In the genomic region with DNA sequence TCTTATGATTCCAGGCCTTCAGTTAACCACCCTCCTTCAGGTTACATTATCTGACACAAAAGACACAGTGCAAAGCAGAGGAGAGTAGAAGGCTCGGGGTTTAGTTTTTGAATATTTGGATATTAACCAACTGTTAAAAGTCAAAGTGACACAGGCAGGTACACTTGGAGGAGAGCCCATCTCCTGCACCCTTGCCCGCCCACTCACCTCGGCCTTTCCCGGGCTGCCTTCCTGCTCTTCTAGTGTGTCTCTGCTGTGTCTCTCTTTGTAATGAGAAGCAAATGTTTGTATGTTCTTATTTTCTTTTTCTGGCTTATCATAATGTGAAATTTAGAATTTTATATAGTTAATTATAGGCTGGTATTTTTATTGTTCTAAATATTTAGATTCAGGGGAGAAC, we compare ENCODE assay signal across 21 cellular contexts. TPM values are rescaled to one million over a fixed set of nuclear protein-coding genes. Genes with fewer than 3 reads are reported as not detected.
DNase-seq lines count a peak whose midpoint lies in the region; ATAC-seq and TF ChIP-seq lines count a peak whose summit lies in the region.
"Had no signal": no experiment of that assay in that cellular context is flagged by ENCODE, and none has a peak within 500 bp of the region (broad histone marks: within the 10 kb centered on the region; RNA-seq: fewer than 3 reads in every experiment).

No MANE protein-coding gene starts in this region.

- H3K27ac Mint-ChIP-seq in MCF 10A (ENCODE audit: low read depth, unreplicated experiment) (peak overlapping the region; percentile 61), mesothelial cell of epicardium (peak overlapping the region; percentile 9), type B pancreatic cell (peak overlapping the region; percentile 43)
- H3K27ac Mint-ChIP-seq in central memory CD8-positive, alpha-beta T cell (ENCODE audit: low read depth): peak overlapping the region; percentile 47
- H3K27ac Mint-ChIP-seq in activated CD4-positive, alpha-beta memory T cell treated with anti-CD3 and anti-CD28 coated beads for 36 hours: no peak overlapping the region

- H3K4me1 Mint-ChIP-seq in MCF 10A (ENCODE audit: insufficient read depth, unreplicated experiment): no peaks in the 10 kb centered on the region
- peaks cover 15% of the 10 kb centered on the region for H3K4me1 Mint-ChIP-seq in central memory CD8-positive, alpha-beta T cell
- H3K4me1 Mint-ChIP-seq in mesothelial cell of epicardium: peaks cover 4% of the 10 kb centered on the region
- peaks cover 6% of the 10 kb centered on the region for H3K4me1 Mint-ChIP-seq in type B pancreatic cell (ENCODE audit: unreplicated experiment)
- H3K4me1 Mint-ChIP-seq in activated CD4-positive, alpha-beta memory T cell treated with anti-CD3 and anti-CD28 coated beads for 36 hours (ENCODE audit: low read depth): peaks cover 20% of the 10 kb centered on the region

- H3K4me1 ChIP-seq in breast epithelium (no peaks in the 10 kb centered on the region), upper lobe of left lung (no peaks in the 10 kb centered on the region)
- H3K4me1 ChIP-seq: BE2C, SJSA1 had no signal

- TF ChIP-seq CTCF in MCF 10A (IDR thresholded peaks at IDR 0.05; ENCODE audit: unreplicated experiment): no peak
- TF ChIP-seq CTCF in breast epithelium (IDR thresholded peaks at IDR 0.05): no peak
- no peak for TF ChIP-seq CTCF in mesothelial cell of epicardium (IDR thresholded peaks at IDR 0.05; ENCODE audit: unreplicated experiment)
- TF ChIP-seq CTCF in type B pancreatic cell (conservative IDR thresholded peaks at IDR 0.05): no peak
- no peak for TF ChIP-seq CTCF in upper lobe of left lung (IDR thresholded peaks at IDR 0.05)

- intact Hi-C loops in MCF 10A (cut with micrococcal nuclease) (no loop called here), breast epithelium (cut with DNase I; ENCODE audit: low total_unique reads) (no loop called here)
- intact Hi-C loops in activated CD4-positive, alpha-beta memory T cell treated with anti-CD3 and anti-CD28 coated beads for 36 hours (cut with micrococcal nuclease): no loop called here

- TF ChIP-seq EP300 in upper lobe of left lung (IDR thresholded peaks at IDR 0.05): no peak

- H3K27me3 ChIP-seq in breast epithelium (no peaks in the 10 kb centered on the region), upper lobe of left lung (no peaks in the 10 kb centered on the region)
- H3K27me3 ChIP-seq: BE2C, SJSA1 had no signal

- H3K4me3 Mint-ChIP-seq in MCF 10A (ENCODE audit: unreplicated experiment) (no peak overlapping the region), mesothelial cell of epicardium (no peak overlapping the region), type B pancreatic cell (no peak overlapping the region)
- H3K4me3 Mint-ChIP-seq in central memory CD8-positive, alpha-beta T cell: no peak overlapping the region
- no peak overlapping the region for H3K4me3 Mint-ChIP-seq in activated CD4-positive, alpha-beta memory T cell treated with anti-CD3 and anti-CD28 coated beads for 36 hours

- H3K36me3 ChIP-seq in breast epithelium (no peaks in the 10 kb centered on the region), upper lobe of left lung (peaks cover 0 to 45% (median 15%) of the 10 kb centered on the region in 4 donors)
- H3K36me3 ChIP-seq: BE2C had no signal

- H3K4me3 ChIP-seq in breast epithelium (no peak overlapping the region), upper lobe of left lung (no peak overlapping the region)
- H3K4me3 ChIP-seq: K562, SJSA1 had no signal

- 84 to 86% methylated on average over 4 of the region's 4 CpGs for WGBS in upper lobe of left lung, 2 donors

- CTCF ChIA-PET in MCF 10A (lab: Yijun Ruan, JAX): no interaction called here
- CTCF ChIA-PET in activated CD4-positive, alpha-beta memory T cell treated with anti-CD3 and anti-CD28 coated beads for 36 hours (lab: Charles Lee): no interaction called here

- no TSS peak for BruUV-seq in MCF 10A (replicated peaks; lab: Mats Ljungman, UMichigan)

- no peak for ATAC-seq in central memory CD8-positive, alpha-beta T cell (replicated peaks; ENCODE audit: extremely low read depth, poor library complexity, severe bottlenecking)
- ATAC-seq in HG03097 (IDR thresholded peaks at IDR 0.05; ENCODE audit: low FRiP score, unreplicated experiment) (no peak), upper lobe of left lung (ENCODE audit: low FRiP score in 2 of 2) (no peak)
- ATAC-seq: K562, Right ventricle myocardium inferior had no signal

- DNase-seq in MCF 10A (ENCODE audit: unreplicated experiment) (no peak), breast epithelium (ENCODE audit: low spot score in 2 of 2) (no peak), mesothelial cell of epicardium (ENCODE audit: low spot score in 2 of 2, unreplicated experiment in 2 of 2) (no peak), type B pancreatic cell (ENCODE audit: extremely low spot score, unreplicated experiment) (no peak), upper lobe of left lung (no peak)
- no peak for DNase-seq in central memory CD8-positive, alpha-beta T cell (ENCODE audit: low spot score in 2 of 2)
- no peak for DNase-seq in activated CD4-positive, alpha-beta memory T cell treated with anti-CD3 and anti-CD28 coated beads for 36 hours
- DNase-seq: BE2C, DMS53, GDM1, MM.1S, NCI-H1092, NCI-H1436, NCI-H187 treated with DMSO at 0.1 percent for 48 hours, NCI-H446, NCI-H526 treated with DMSO at 0.1 percent for 48 hours, OCI-M1 had no signal

- H3K27ac ChIP-seq in breast epithelium: no peak overlapping the region
- H3K27ac ChIP-seq in upper lobe of left lung: no peak overlapping the region
- H3K27ac ChIP-seq: SJSA1 had no signal

- no peaks in the 10 kb centered on the region for H3K9me3 Mint-ChIP-seq in MCF 10A (ENCODE audit: unreplicated experiment)
- H3K9me3 Mint-ChIP-seq in central memory CD8-positive, alpha-beta T cell: no peaks in the 10 kb centered on the region
- H3K9me3 Mint-ChIP-seq in mesothelial cell of epicardium: no peaks in the 10 kb centered on the region
- H3K9me3 Mint-ChIP-seq in type B pancreatic cell: no peaks in the 10 kb centered on the region
- no peaks in the 10 kb centered on the region for H3K9me3 Mint-ChIP-seq in activated CD4-positive, alpha-beta memory T cell treated with anti-CD3 and anti-CD28 coated beads for 36 hours

- POLR2A ChIA-PET in MCF 10A (lab: Yijun Ruan, JAX): no interaction called here
- POLR2A ChIA-PET in activated CD4-positive, alpha-beta memory T cell treated with anti-CD3 and anti-CD28 coated beads for 36 hours (lab: Charles Lee): no interaction called here

- H3K9me3 ChIP-seq in breast epithelium (no peaks in the 10 kb centered on the region), upper lobe of left lung (no peaks in the 10 kb centered on the region)
- H3K9me3 ChIP-seq: BE2C, SJSA1 had no signal

- TF ChIP-seq POLR2A in breast epithelium (IDR thresholded peaks at IDR 0.05): no peak
- no peak for TF ChIP-seq POLR2A in upper lobe of left lung (IDR thresholded peaks at IDR 0.05)

- H3K36me3 Mint-ChIP-seq in MCF 10A (ENCODE audit: insufficient read depth, unreplicated experiment) (peaks cover 55% of the 10 kb centered on the region), mesothelial cell of epicardium (peaks cover 18% of the 10 kb centered on the region), type B pancreatic cell (peaks cover 20% of the 10 kb centered on the region)
- peaks cover 23% of the 10 kb centered on the region for H3K36me3 Mint-ChIP-seq in central memory CD8-positive, alpha-beta T cell (ENCODE audit: insufficient read depth)
- H3K36me3 Mint-ChIP-seq in activated CD4-positive, alpha-beta memory T cell treated with anti-CD3 and anti-CD28 coated beads for 36 hours: peaks cover 31% of the 10 kb centered on the region

- H3K27me3 Mint-ChIP-seq in MCF 10A (ENCODE audit: insufficient read depth, unreplicated experiment): no peaks in the 10 kb centered on the region
- H3K27me3 Mint-ChIP-seq in central memory CD8-positive, alpha-beta T cell: no peaks in the 10 kb centered on the region
- H3K27me3 Mint-ChIP-seq in mesothelial cell of epicardium (ENCODE audit: low read depth): no peaks in the 10 kb centered on the region
- H3K27me3 Mint-ChIP-seq in type B pancreatic cell: no peaks in the 10 kb centered on the region
- no peaks in the 10 kb centered on the region for H3K27me3 Mint-ChIP-seq in activated CD4-positive, alpha-beta memory T cell treated with anti-CD3 and anti-CD28 coated beads for 36 hours

RNA-seq across cellular contexts. Expression of gene ZNF236, which starts 35.1 kb away (rescaled TPM):
- total RNA-seq in MCF 10A (2022) (15.3 and 16.1 TPM in 2 replicates), breast epithelium (10 to 100 TPM; 12.3 to 28.2 (median 27.1) TPM), mesothelial cell of epicardium (30.8 to 32.5 TPM (median 30.8 TPM) in 3 replicates), type B pancreatic cell (ENCODE audit: low replicate concordance) (14.3 and 20.2 TPM in 2 replicates), upper lobe of left lung (10 to 100 TPM in 5 of 6 donors, 1 to 10 TPM in 1; 9.0 to 27.2 (median 14.8) TPM)
- total RNA-seq in activated CD4-positive, alpha-beta memory T cell treated with anti-CD3 and anti-CD28 coated beads for 36 hours: 10 to 100 TPM; 14.4 to 15.6 TPM
